ENCODE assay signal across 7 cellular contexts in the genomic region with DNA sequence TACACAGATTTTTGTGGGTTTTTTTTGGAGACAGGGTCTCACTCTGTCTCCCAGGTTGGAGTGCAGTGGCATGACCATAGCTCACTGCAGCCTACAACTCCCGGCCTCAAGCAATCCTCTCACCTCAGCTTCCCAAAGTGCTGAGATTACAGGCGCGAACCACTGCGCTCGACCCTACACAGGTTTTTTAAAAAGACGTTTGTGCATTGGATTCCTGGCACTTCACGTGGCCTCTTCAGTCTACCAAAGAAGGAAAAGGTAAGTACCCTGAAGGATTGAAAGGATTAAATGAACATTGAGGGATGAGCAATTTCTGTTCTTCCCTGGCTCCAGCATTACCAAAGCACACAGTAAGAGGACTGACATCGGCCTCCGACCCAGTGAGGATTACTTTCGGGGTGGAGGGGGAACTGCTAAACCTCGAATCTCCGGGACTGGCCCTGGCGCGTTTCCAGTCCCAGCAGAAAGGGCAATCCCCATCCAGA. TPM values are rescaled to one million over a fixed set of nuclear protein-coding genes. Genes with fewer than 3 reads are reported as not detected.
DNase-seq lines count a peak whose midpoint lies in the region; ATAC-seq lines count a peak whose summit lies in the region.

No MANE protein-coding gene starts in this region.

- H3K9me3 ChIP-seq in HAP-1 = no peaks in the 10 kb centered on the region
- no peaks in the 10 kb centered on the region for H3K9me3 ChIP-seq in iPS DF 6.9 (ENCODE audit: control insufficient read depth, insufficient read depth, low read length)

- H3K27ac Mint-ChIP-seq in activated CD4-positive, alpha-beta memory T cell treated with anti-CD3 and anti-CD28 coated beads for 36 hours = peak overlapping the region; percentile 82
- peak overlapping the region; percentile 97 for H3K27ac Mint-ChIP-seq in stimulated activated naive B cell treated with anti-CD40 and anti-IgM and Interleukin-4, amounts not matched to agents 10 μg/mL and 1 μg/mL and 100 μg/mL, for 72 hours

- peak; percentile 44 to 45 for ATAC-seq in stimulated activated naive B cell treated with anti-CD40 and anti-IgM and Interleukin-4, amounts not matched to agents 10 μg/mL and 1 μg/mL and 100 μg/mL, for 72 hours (replicated peaks)
- ATAC-seq in HG03108 (IDR thresholded peaks at IDR 0.05; ENCODE audit: unreplicated experiment) (no peak), HG03025 (IDR thresholded peaks at IDR 0.05; ENCODE audit: low FRiP score, unreplicated experiment) (no peak)

- H3K4me3 ChIP-seq in HAP-1 (peak overlapping the region; percentile 91), iPS DF 6.9 (ENCODE audit: low read length) (peak overlapping the region; percentile 26; the same call in 1 of the 2 replicates)

- POLR2A ChIA-PET in activated CD4-positive, alpha-beta memory T cell treated with anti-CD3 and anti-CD28 coated beads for 36 hours (lab: Charles Lee) = interaction anchor here (0.9 to 1.2 kb wide), 4 partner anchors 10 to 75 kb away, joined by 3 to 5 read pairs (median 4); a partner anchor contains a TSS

- peaks cover 44% of the 10 kb centered on the region for H3K4me1 Mint-ChIP-seq in activated CD4-positive, alpha-beta memory T cell treated with anti-CD3 and anti-CD28 coated beads for 36 hours (ENCODE audit: low read depth)
- H3K4me1 Mint-ChIP-seq in stimulated activated naive B cell treated with anti-CD40 and anti-IgM and Interleukin-4, amounts not matched to agents 10 μg/mL and 1 μg/mL and 100 μg/mL, for 72 hours = peaks cover 24 to 43% of the 10 kb centered on the region in 2 donors

- H3K27me3 Mint-ChIP-seq in activated CD4-positive, alpha-beta memory T cell treated with anti-CD3 and anti-CD28 coated beads for 36 hours = no peaks in the 10 kb centered on the region
- no peaks in the 10 kb centered on the region for H3K27me3 Mint-ChIP-seq in stimulated activated naive B cell treated with anti-CD40 and anti-IgM and Interleukin-4, amounts not matched to agents 10 μg/mL and 1 μg/mL and 100 μg/mL, for 72 hours

- in situ Hi-C loops in HAP-1 (cut with MboI; ENCODE audit: low sequenced_read_pairs) = no loop called here

- intact Hi-C loops in activated CD4-positive, alpha-beta memory T cell treated with anti-CD3 and anti-CD28 coated beads for 36 hours (cut with micrococcal nuclease) = loop anchor here (1.0 to 10.0 kb wide), 4 partner anchors 25 to 670 kb away; a partner anchor contains a TSS

- H3K27ac ChIP-seq in iPS DF 6.9 (ENCODE audit: low read length) = no peak overlapping the region

- CTCF ChIA-PET in activated CD4-positive, alpha-beta memory T cell treated with anti-CD3 and anti-CD28 coated beads for 36 hours (lab: Charles Lee) = interaction anchor here (0.6 to 0.8 kb wide), 2 partner anchors 13 to 406 kb away, joined by 3 to 4 read pairs; no protein-coding TSS in a partner anchor

- peaks cover 21% of the 10 kb centered on the region for H3K36me3 Mint-ChIP-seq in activated CD4-positive, alpha-beta memory T cell treated with anti-CD3 and anti-CD28 coated beads for 36 hours
- H3K36me3 Mint-ChIP-seq in stimulated activated naive B cell treated with anti-CD40 and anti-IgM and Interleukin-4, amounts not matched to agents 10 μg/mL and 1 μg/mL and 100 μg/mL, for 72 hours = peaks cover 3 to 4% of the 10 kb centered on the region in 2 donors

- H3K27me3 ChIP-seq in HAP-1 (ENCODE audit: low read depth) (no peaks in the 10 kb centered on the region), iPS DF 6.9 (ENCODE audit: control insufficient read depth, insufficient read depth, low read length) (no peaks in the 10 kb centered on the region)

- H3K36me3 ChIP-seq in HAP-1 (replicated peaks) (peaks cover 18% of the 10 kb centered on the region), iPS DF 6.9 (ENCODE audit: control insufficient read depth, insufficient read depth, low read length) (no peaks in the 10 kb centered on the region)

- H3K4me1 ChIP-seq in HAP-1 (peaks cover 35% of the 10 kb centered on the region), iPS DF 6.9 (ENCODE audit: control insufficient read depth, insufficient read depth, low read length) (no peaks in the 10 kb centered on the region)

- no peak for DNase-seq in HAP-1 (ENCODE audit: low spot score in 2 of 2)
- DNase-seq in activated CD4-positive, alpha-beta memory T cell treated with anti-CD3 and anti-CD28 coated beads for 36 hours = no peak
- no peak for DNase-seq in iPS DF 6.9 (ENCODE audit: low read depth, low spot score)
- DNase-seq in stimulated activated naive B cell treated with anti-CD40 and anti-IgM and Interleukin-4, amounts not matched to agents 10 μg/mL and 1 μg/mL and 100 μg/mL, for 72 hours = no peak
- no peak for DNase-seq in NCI-H226

- no peaks in the 10 kb centered on the region for H3K9me3 Mint-ChIP-seq in activated CD4-positive, alpha-beta memory T cell treated with anti-CD3 and anti-CD28 coated beads for 36 hours
- H3K9me3 Mint-ChIP-seq in stimulated activated naive B cell treated with anti-CD40 and anti-IgM and Interleukin-4, amounts not matched to agents 10 μg/mL and 1 μg/mL and 100 μg/mL, for 72 hours = no peaks in the 10 kb centered on the region

- peak overlapping the region; percentile 85 for H3K4me3 Mint-ChIP-seq in activated CD4-positive, alpha-beta memory T cell treated with anti-CD3 and anti-CD28 coated beads for 36 hours
- peak overlapping the region; percentile 96 to 98 for H3K4me3 Mint-ChIP-seq in stimulated activated naive B cell treated with anti-CD40 and anti-IgM and Interleukin-4, amounts not matched to agents 10 μg/mL and 1 μg/mL and 100 μg/mL, for 72 hours

- no CpG with 5 or more reads among the region's 14 CpGs for WGBS in iPS DF 6.9 (ENCODE audit: insufficient coverage, insufficient read length)

RNA-seq across cellular contexts. Expression of a gene that starts 0.6 kb away (rescaled TPM):
- 100 to 1,000 TPM; 280 to 284 TPM for total RNA-seq in activated CD4-positive, alpha-beta memory T cell treated with anti-CD3 and anti-CD28 coated beads for 36 hours

RNA-seq across cellular contexts. Expression of a gene that starts 24.9 kb away (rescaled TPM):
- total RNA-seq in activated CD4-positive, alpha-beta memory T cell treated with anti-CD3 and anti-CD28 coated beads for 36 hours = 10 to 100 TPM; 61.5 to 70.7 TPM

Comparison
In these comparisons a context has a peak if more than half of its experiments do, and no peak if none do; other contexts are left out.
1. ATAC-seq: peak in stimulated activated naive B cell treated with anti-CD40 and anti-IgM and Interleukin-4, amounts not matched to agents 10 μg/mL and 1 μg/mL and 100 μg/mL, for 72 hours (2 of 2); none in HG03108 (single experiment) and HG03025 (single experiment).